ENCODE assay signal across 1 cellular context in the genomic region with DNA sequence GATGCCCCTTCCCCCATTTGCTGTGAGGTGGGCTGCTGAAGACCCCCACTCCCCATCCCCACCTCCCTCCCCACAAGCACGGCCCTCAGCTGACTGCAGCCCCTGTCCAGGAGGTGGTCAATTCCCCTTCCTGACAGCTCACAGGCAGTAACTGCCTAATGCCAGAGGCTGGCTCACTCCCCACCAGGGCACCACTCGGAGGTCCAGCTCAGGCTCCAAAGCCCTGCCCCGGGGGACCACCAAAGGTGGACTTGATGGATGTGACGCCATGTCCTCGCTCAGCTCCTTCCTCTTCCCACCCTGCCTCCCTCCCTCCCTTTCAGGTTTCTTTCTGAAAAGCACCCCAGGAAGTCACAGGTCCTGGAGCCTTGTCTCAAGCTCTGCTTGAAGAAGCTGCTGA.
TF ChIP-seq lines count a peak whose summit lies in the region.

No MANE protein-coding gene starts in this region.

TF ChIP-seq in H1, 55 proteins besides CTCF, POLR2A, EP300 and RAD21:
- TF ChIP-seq KDM1A (IDR thresholded peaks at IDR 0.05; ENCODE audit: borderline replicate concordance, low read length) (no peak), BRCA1 (IDR thresholded peaks at IDR 0.05; ENCODE audit: low read depth, low read length) (no peak), BCL11A (IDR thresholded peaks at IDR 0.05; ENCODE audit: low read depth in 2 of 2, low read length in 2 of 2) (no peak), CHD2 (IDR thresholded peaks at IDR 0.05; ENCODE audit: low read length) (no peak), FOSL1 (IDR thresholded peaks at IDR 0.05; ENCODE audit: insufficient read depth, low read depth, low read length) (no peak), CBX5 (IDR thresholded peaks at IDR 0.05; ENCODE audit: low read depth, low read length) (no peak), RBBP5 (IDR thresholded peaks at IDR 0.05; ENCODE audit: borderline replicate concordance, low read depth, low read length) (no peak), PHF8 (conservative IDR thresholded peaks at IDR 0.05; ENCODE audit: low read depth, low read length) (no peak), EGR1 (IDR thresholded peaks at IDR 0.05; ENCODE audit: borderline replicate concordance, low read depth, low read length) (no peak), TCF12 (IDR thresholded peaks at IDR 0.05; ENCODE audit: low read depth, low read length) (no peak), CREB1 (IDR thresholded peaks at IDR 0.05) (no peak), ZNF274 (IDR thresholded peaks at IDR 0.05; ENCODE audit: borderline replicate concordance, extremely low read depth, low read length) (no peak), POLR2AphosphoS5 (IDR thresholded peaks at IDR 0.05; ENCODE audit: low read depth, low read length) (no peak), ASH2L (IDR thresholded peaks at IDR 0.05; ENCODE audit: low read length) (no peak), TAF1 (IDR thresholded peaks at IDR 0.05; ENCODE audit: low read depth, low read length) (no peak)
- TF ChIP-seq, protein P1, sequence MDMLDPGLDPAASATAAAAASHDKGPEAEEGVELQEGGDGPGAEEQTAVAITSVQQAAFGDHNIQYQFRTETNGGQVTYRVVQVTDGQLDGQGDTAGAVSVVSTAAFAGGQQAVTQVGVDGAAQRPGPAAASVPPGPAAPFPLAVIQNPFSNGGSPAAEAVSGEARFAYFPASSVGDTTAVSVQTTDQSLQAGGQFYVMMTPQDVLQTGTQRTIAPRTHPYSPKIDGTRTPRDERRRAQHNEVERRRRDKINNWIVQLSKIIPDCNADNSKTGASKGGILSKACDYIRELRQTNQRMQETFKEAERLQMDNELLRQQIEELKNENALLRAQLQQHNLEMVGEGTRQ (IDR thresholded peaks at IDR 0.05; ENCODE audit: low read length): no peak
- TF ChIP-seq, protein P2, sequence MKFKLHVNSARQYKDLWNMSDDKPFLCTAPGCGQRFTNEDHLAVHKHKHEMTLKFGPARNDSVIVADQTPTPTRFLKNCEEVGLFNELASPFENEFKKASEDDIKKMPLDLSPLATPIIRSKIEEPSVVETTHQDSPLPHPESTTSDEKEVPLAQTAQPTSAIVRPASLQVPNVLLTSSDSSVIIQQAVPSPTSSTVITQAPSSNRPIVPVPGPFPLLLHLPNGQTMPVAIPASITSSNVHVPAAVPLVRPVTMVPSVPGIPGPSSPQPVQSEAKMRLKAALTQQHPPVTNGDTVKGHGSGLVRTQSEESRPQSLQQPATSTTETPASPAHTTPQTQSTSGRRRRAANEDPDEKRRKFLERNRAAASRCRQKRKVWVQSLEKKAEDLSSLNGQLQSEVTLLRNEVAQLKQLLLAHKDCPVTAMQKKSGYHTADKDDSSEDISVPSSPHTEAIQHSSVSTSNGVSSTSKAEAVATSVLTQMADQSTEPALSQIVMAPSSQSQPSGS (IDR thresholded peaks at IDR 0.05; ENCODE audit: low read length): no peak
TF ChIP-seq in H1: peak in this region for 0.
